Comparison of ENCODE assay signal across 21 cellular contexts in genomic region chr6:81552644-81553043, GRCh38.
DNase-seq lines count a peak whose midpoint lies in the region; ATAC-seq and TF ChIP-seq lines count a peak whose summit lies in the region.
"Had no signal": no experiment of that assay in that cellular context is flagged by ENCODE, and none has a peak within 500 bp of the region (broad histone marks: within the 10 kb centered on the region; RNA-seq: fewer than 3 reads in every experiment).

No MANE protein-coding gene starts in this region.

- no CpG with 5 or more reads among the region's 3 CpGs for WGBS in mesodermal cell (ENCODE audit: insufficient coverage in 2 of 2), 2 experiments

- peaks cover 0 to 2% (median 0%) of the 10 kb centered on the region in 45 donors for H3K27me3 ChIP-seq in dorsolateral prefrontal cortex
- H3K27me3 ChIP-seq: BLaER1 had no signal

- ATAC-seq in SK-N-SH treated with all-trans-retinoic acid at 6 μM for 48 hours, result peak; percentile 77
- ATAC-seq in HG03025 (IDR thresholded peaks at IDR 0.05; ENCODE audit: low FRiP score, unreplicated experiment), result no peak
- ATAC-seq in HG03521 (IDR thresholded peaks at IDR 0.05; ENCODE audit: unreplicated experiment), result no peak
- ATAC-seq: CD8-positive, alpha-beta T cell; GM12878; GM23338; HCT116 had no signal

- H3K4me3 ChIP-seq in fibroblast of villous mesenchyme (ENCODE audit: low read depth, low read length) (no peak overlapping the region), mesodermal cell (ENCODE audit: extremely low read depth, insufficient read depth, low read length, poor library complexity, severe bottlenecking) (no peak overlapping the region), dorsolateral prefrontal cortex (no peak overlapping the region)
- H3K4me3 ChIP-seq: BLaER1, GM12878, GM23338 had no signal

- DNase-seq in EH (ENCODE audit: low read depth), result peak; percentile 12
- DNase-seq in fibroblast of villous mesenchyme (ENCODE audit: low read depth), result peak; percentile 30
- DNase-seq in dorsolateral prefrontal cortex, result no peak
- no peak for DNase-seq in iPS-NIHi11 (ENCODE audit: low spot score)
- DNase-seq: Caco-2; CD4-positive, CD25-positive, alpha-beta regulatory T cell; CD8-positive, alpha-beta T cell; DMS153; DND-41; GDM1; H9 had no signal

- intact Hi-C loops in dorsolateral prefrontal cortex (cut with DNase I), result no loop called here

- H3K4me1 ChIP-seq in mesodermal cell (ENCODE audit: control insufficient read depth, insufficient read depth, low read length, poor library complexity, severe bottlenecking), result peaks cover 15% of the 10 kb centered on the region
- H3K4me1 ChIP-seq: BLaER1 had no signal

- H3K27ac ChIP-seq in mesodermal cell (ENCODE audit: low read depth, low read length, severe bottlenecking) (peak overlapping the region; percentile 36), dorsolateral prefrontal cortex (no peak overlapping the region)
- H3K27ac ChIP-seq: 22Rv1, BLaER1, C4-2B had no signal

- H3K9me3 ChIP-seq in mesodermal cell (ENCODE audit: control insufficient read depth, low read length), result peaks cover 13% of the 10 kb centered on the region
- H3K9me3 ChIP-seq: BLaER1, Caco-2 had no signal

- TF ChIP-seq CTCF in fibroblast of villous mesenchyme (IDR thresholded peaks at IDR 0.05; ENCODE audit: insufficient read depth, low read depth, low read length) (no peak), dorsolateral prefrontal cortex (IDR thresholded peaks at IDR 0.05 in 54 of 56, conservative IDR thresholded peaks at IDR 0.05 in 2 of 56; ENCODE audit: low read depth in 1 of 56, partially characterized antibody in 56 of 56) (no peak)

- H3K36me3 ChIP-seq in mesodermal cell (ENCODE audit: control insufficient read depth, insufficient read depth, low read length), result no peaks in the 10 kb centered on the region
- H3K36me3 ChIP-seq: BLaER1 had no signal

TF ChIP-seq in SK-N-SH treated with all-trans-retinoic acid at 6 μM for 48 hours, 23 proteins besides CTCF, POLR2A, EP300 and RAD21:
- TF ChIP-seq TSHZ2 (CRISPR knock-in tag; IDR thresholded peaks at IDR 0.05) (no peak), TCF4 (CRISPR knock-in tag; IDR thresholded peaks at IDR 0.05; ENCODE audit: borderline replicate concordance) (peak; percentile 46; the same call in 1 of the 2 replicates), ISL1 (CRISPR knock-in tag; IDR thresholded peaks at IDR 0.05) (peak; percentile 58; the same call in 1 of the 2 replicates)

Comparison
In these comparisons a context has a peak if more than half of its experiments do, and no peak if none do; other contexts are left out.
1. DNase-seq: peak in EH (single experiment) and fibroblast of villous mesenchyme (single experiment); none in dorsolateral prefrontal cortex (0 of 10) and iPS-NIHi11 (single experiment).